In genomic region chr7:3242398-3242972, GRCh38 we compare ENCODE assay signal across 22 cellular contexts.
"Had no signal": no experiment of that assay in that cellular context is flagged by ENCODE, and none has a peak within 500 bp of the region (broad histone marks: within the 10 kb centered on the region; RNA-seq: fewer than 3 reads in every experiment).

No MANE protein-coding gene starts in this region.

- H3K4me3 ChIP-seq: colonic mucosa, esophagus squamous epithelium, lower lobe of right lung, ovary, psoas muscle, sigmoid colon, thyroid gland, upper lobe of right lung, vagina had no signal

- FAIRE-seq: endothelial cell of umbilical vein, keratinocyte had no signal

- H3K4me1 Mint-ChIP-seq: naive thymus-derived CD8-positive, alpha-beta T cell; stimulated activated memory B cell treated with anti-CD40 and anti-IgM and Interleukin-4, amounts not matched to agents 10 μg/mL and 1 μg/mL and 100 μg/mL, for 72 hours had no signal

- H3K4me3 Mint-ChIP-seq: dendritic cell treated with granulocyte-macrophage colony-stimulating factor and Interleukin-4, amounts not matched to agents 40 ng/mL and 50 ng/mL, for 4 days; naive thymus-derived CD8-positive, alpha-beta T cell; stimulated activated memory B cell treated with anti-CD40 and anti-IgM and Interleukin-4, amounts not matched to agents 10 μg/mL and 1 μg/mL and 100 μg/mL, for 72 hours; stimulated activated naive CD8-positive, alpha-beta T cell treated with anti-CD3 and anti-CD28 coated beads, Interleukin-15, Interleukin-2, amounts not matched to agents 100 ng/mL and 50 ng/mL, for 24 hours had no signal

- H3K4me1 ChIP-seq: colonic mucosa, lower lobe of right lung, psoas muscle, upper lobe of right lung had no signal

- H3K27me3 Mint-ChIP-seq: dendritic cell treated with granulocyte-macrophage colony-stimulating factor and Interleukin-4, amounts not matched to agents 40 ng/mL and 50 ng/mL, for 4 days; naive thymus-derived CD8-positive, alpha-beta T cell had no signal

- H3K36me3 ChIP-seq: colonic mucosa, esophagus squamous epithelium, lower lobe of right lung, ovary, sigmoid colon, thyroid gland, upper lobe of right lung, vagina had no signal

- H3K27ac Mint-ChIP-seq: dendritic cell treated with granulocyte-macrophage colony-stimulating factor and Interleukin-4, amounts not matched to agents 40 ng/mL and 50 ng/mL, for 4 days; stimulated activated memory B cell treated with anti-CD40 and anti-IgM and Interleukin-4, amounts not matched to agents 10 μg/mL and 1 μg/mL and 100 μg/mL, for 72 hours; stimulated activated naive CD8-positive, alpha-beta T cell treated with anti-CD3 and anti-CD28 coated beads, Interleukin-15, Interleukin-2, amounts not matched to agents 100 ng/mL and 50 ng/mL, for 24 hours had no signal

- H3K27ac ChIP-seq: colonic mucosa, esophagus squamous epithelium, lower lobe of right lung, ovary, psoas muscle, sigmoid colon, thyroid gland, upper lobe of right lung, vagina had no signal

- ATAC-seq: left ventricle myocardium superior; naive thymus-derived CD8-positive, alpha-beta T cell; psoas muscle; right cardiac atrium; stimulated activated memory B cell treated with anti-CD40 and anti-IgM and Interleukin-4, amounts not matched to agents 10 μg/mL and 1 μg/mL and 100 μg/mL, for 72 hours; upper lobe of right lung had no signal

- H3K27me3 ChIP-seq: colonic mucosa, ovary, sigmoid colon, thyroid gland, upper lobe of right lung, vagina had no signal

- DNase-seq: colonic mucosa; effector CD8-positive, alpha-beta T cell; esophagus squamous epithelium; foreskin melanocyte; left ventricle myocardium superior; lower lobe of right lung; naive thymus-derived CD8-positive, alpha-beta T cell; occipital lobe; ovary; posterior cingulate gyrus; psoas muscle; right cardiac atrium; sigmoid colon; stimulated activated CD4-positive, alpha-beta T cell treated with anti-CD3 and anti-CD28 coated beads, Interleukin-4, amount 100 ng/mL, for 4 hours; thyroid gland; upper lobe of right lung had no signal

- H3K36me3 Mint-ChIP-seq: stimulated activated memory B cell treated with anti-CD40 and anti-IgM and Interleukin-4, amounts not matched to agents 10 μg/mL and 1 μg/mL and 100 μg/mL, for 72 hours had no signal

- H3K9me3 ChIP-seq: colonic mucosa, ovary, psoas muscle, thyroid gland, upper lobe of right lung, vagina had no signal
